11 cellular contexts compared by ENCODE assay signal in genomic region chr1:180940445-180940844, GRCh38. TPM values are rescaled to one million over a fixed set of nuclear protein-coding genes. Genes with fewer than 3 reads are reported as not detected.
"Had no signal": no experiment of that assay in that cellular context is flagged by ENCODE, and none has a peak within 500 bp of the region (broad histone marks: within the 10 kb centered on the region; RNA-seq: fewer than 3 reads in every experiment).

No MANE protein-coding gene starts in this region.

- ATAC-seq: GM23338 had no signal

- H3K4me2 ChIP-seq: GM23338, KMS-11 had no signal

- H3K4me3 ChIP-seq: GM23338 had no signal

- DNase-seq: H9, HCEC 1CT, HFFc6, IMR-90, KBM-7 had no signal

- H3K9ac ChIP-seq: KMS-11 had no signal

- H3K4me3 Mint-ChIP-seq: GM23338, H9, HFFc6 had no signal

- FAIRE-seq: H1, H54, HTR-8/SVneo had no signal

- H3K27ac Mint-ChIP-seq: GM23338, H9, HFFc6 had no signal

- H3K27ac ChIP-seq: KMS-11 had no signal

- H3K9me3 Mint-ChIP-seq: GM23338, H9 had no signal

- H2AFZ ChIP-seq: GM23338 had no signal

RNA-seq across cellular contexts. Expression of gene KIAA1614, which starts 27.7 kb away (rescaled TPM):
- total RNA-seq: HT-29 had no signal
